ENCODE assay signal across 12 cellular contexts in genomic region chr3:159733194-159733860, GRCh38.
DNase-seq lines count a peak whose midpoint lies in the region; ATAC-seq, FAIRE-seq and TF ChIP-seq lines count a peak whose summit lies in the region.
"Had no signal": no experiment of that assay in that cellular context is flagged by ENCODE, and none has a peak within 500 bp of the region (broad histone marks: within the 10 kb centered on the region; RNA-seq: fewer than 3 reads in every experiment).

No MANE protein-coding gene starts in this region.

- H3K36me3 ChIP-seq in HUES48 (ENCODE audit: control insufficient read depth, insufficient read depth, low read length): no peaks in the 10 kb centered on the region
- no peaks in the 10 kb centered on the region for H3K36me3 ChIP-seq in bronchial epithelial cell (ENCODE audit: control insufficient read depth, insufficient read depth, low read length)

- no peaks in the 10 kb centered on the region for H3K27me3 ChIP-seq in HUES48 (ENCODE audit: control insufficient read depth, insufficient read depth, low read length)
- no peaks in the 10 kb centered on the region for H3K27me3 ChIP-seq in bronchial epithelial cell (ENCODE audit: control insufficient read depth, insufficient read depth, low read length)

- H3K4me3 Mint-ChIP-seq in T-helper 17 cell: no peak overlapping the region

- H3K4me1 ChIP-seq in HUES48 (ENCODE audit: control insufficient read depth, insufficient read depth, low read length): peaks cover 24% of the 10 kb centered on the region

- ATAC-seq in HG03354 (IDR thresholded peaks at IDR 0.05; ENCODE audit: poor library complexity, severe bottlenecking, unreplicated experiment): no peak
- ATAC-seq in T-helper 17 cell: no peak
- ATAC-seq in GM18907 (IDR thresholded peaks at IDR 0.05; ENCODE audit: unreplicated experiment): no peak

- peak overlapping the region; percentile 74 for H3K27ac ChIP-seq in HUES48 (ENCODE audit: low read depth, low read length)

- FAIRE-seq in A204.1 (lab: Jason Lieb, UNC) (peak; percentile 37), bronchial epithelial cell (lab: Jason Lieb, UNC) (no peak)

- H3K9me3 ChIP-seq in HUES48 (ENCODE audit: control insufficient read depth, insufficient read depth, low read length): no peaks in the 10 kb centered on the region
- H3K9me3 ChIP-seq in T-helper 17 cell (ENCODE audit: control insufficient read depth, low read length, poor library complexity, severe bottlenecking): no peaks in the 10 kb centered on the region

- no peak overlapping the region for H3K27ac Mint-ChIP-seq in T-helper 17 cell

- peaks cover 15% of the 10 kb centered on the region for H3K27me3 Mint-ChIP-seq in T-helper 17 cell

- DNase-seq in bronchial epithelial cell (ENCODE audit: low read depth): peak; percentile 42
- DNase-seq in kidney tubule cell (ENCODE audit: low spot score): peak; percentile 90
- DNase-seq in T-helper 17 cell: no peak
- DNase-seq in activated CD4-positive, alpha-beta T cell treated with anti-CD3 and anti-CD28 coated beads for 1 hour: no peak
- DNase-seq: activated naive CD4-positive, alpha-beta T cell treated with Interleukin-2 at 50 U/mL for 16 hours; AML-193; NCI-H748 treated with DMSO at 0.1 percent for 48 hours; nucleus accumbens had no signal

- H3K4me3 ChIP-seq in HUES48 (ENCODE audit: low read depth, low read length): peak overlapping the region; percentile 64; the same call in 1 of the 2 replicates
- no peak overlapping the region for H3K4me3 ChIP-seq in bronchial epithelial cell (ENCODE audit: low read depth, low read length)

- no peaks in the 10 kb centered on the region for H3K36me3 Mint-ChIP-seq in T-helper 17 cell (ENCODE audit: low read depth)

- peaks cover 2% of the 10 kb centered on the region for H3K4me1 Mint-ChIP-seq in T-helper 17 cell

- H3K9ac ChIP-seq in HUES48 (ENCODE audit: low read depth, low read length): no peak overlapping the region; the same call in 1 of the 2 replicates

- TF ChIP-seq CTCF in bronchial epithelial cell (IDR thresholded peaks at IDR 0.05; ENCODE audit: insufficient read depth, low read length, severe bottlenecking): no peak

Comparison
In these comparisons a context has a peak if more than half of its experiments do, and no peak if none do; other contexts are left out.
1. DNase-seq: peak in bronchial epithelial cell (single experiment) and kidney tubule cell (single experiment); none in T-helper 17 cell (0 of 3) and activated CD4-positive, alpha-beta T cell treated with anti-CD3 and anti-CD28 coated beads for 1 hour (single experiment).